Comparison of ENCODE assay signal across 1 cellular context in the genomic region with DNA sequence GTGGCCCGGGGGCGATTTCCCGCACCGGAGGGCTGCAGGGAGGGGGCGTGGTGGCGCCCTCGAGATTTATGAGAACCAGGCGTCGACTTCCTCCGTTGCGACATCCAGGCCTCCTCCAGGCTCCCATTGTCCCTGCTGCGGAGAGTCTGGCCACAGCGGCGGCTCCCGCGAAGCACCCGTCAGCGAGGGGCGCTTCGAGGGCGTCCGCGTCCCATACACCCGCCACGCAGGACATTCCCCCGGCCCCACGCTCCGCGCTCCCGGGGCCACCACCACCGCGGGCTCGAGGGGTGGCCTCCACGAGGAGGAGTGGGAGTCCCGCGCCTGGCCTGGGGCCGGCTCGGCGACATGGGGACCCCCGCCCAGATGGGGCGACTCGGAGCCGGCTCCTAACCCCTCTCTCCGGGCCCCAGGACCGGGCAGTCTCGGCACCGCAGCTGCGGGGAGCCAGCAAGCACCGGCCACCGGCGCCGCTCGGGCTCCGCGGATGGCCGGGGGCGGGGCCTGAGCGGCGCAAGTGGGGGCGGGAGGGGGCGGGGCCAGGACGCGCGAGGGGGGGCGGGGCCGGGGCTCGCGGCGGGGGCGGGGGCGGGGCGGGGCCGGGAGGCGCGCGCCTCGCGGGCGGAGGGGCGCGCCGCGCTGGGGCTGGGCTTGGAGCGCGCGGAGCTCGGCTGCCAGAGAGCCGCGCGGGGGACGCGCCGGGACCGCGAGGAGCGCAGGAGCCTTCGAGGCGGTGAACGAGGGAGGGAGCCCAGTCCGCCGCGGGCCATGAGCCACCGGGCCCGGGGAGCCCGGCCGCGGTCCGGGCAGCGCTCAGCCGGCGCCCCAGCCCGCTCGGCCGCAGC.
TF ChIP-seq lines count a peak whose summit lies in the region.

SH2B2 (plus strand) TSS at position 632 of the 845 bp plus-strand sequence. CDS start 13,683 bp downstream, outside the sequence.

TF ChIP-seq in HepG2, 621 proteins besides CTCF, POLR2A, EP300 and RAD21 (continued from another document and continues in another):
- TF ChIP-seq ZNF574 (CRISPR knock-in tag; IDR thresholded peaks at IDR 0.05) (0 out of 2 replicates have a peak, but pooled peaks have one; percentile 50), PHF21A (CRISPR knock-in tag; IDR thresholded peaks at IDR 0.05) (peak; percentile 48; the same call in 1 of the 2 replicates), ZNF335 (CRISPR knock-in tag; IDR thresholded peaks at IDR 0.05) (0 out of 2 replicates have a peak, but pooled peaks have one; percentile 44), ZNF598 (CRISPR knock-in tag; IDR thresholded peaks at IDR 0.05; ENCODE audit: borderline replicate concordance) (peak; percentile 90; the same call in 1 of the 2 replicates), TGIF2 (CRISPR knock-in tag; IDR thresholded peaks at IDR 0.05) (peak; percentile 75; the same call in 1 of the 2 replicates), ZNF354B (CRISPR knock-in tag; IDR thresholded peaks at IDR 0.05) (no peak), ZMYM3 (CRISPR knock-in tag; IDR thresholded peaks at IDR 0.05) (0 out of 2 replicates have a peak, but pooled peaks have one; percentile 12), MTF1 (CRISPR knock-in tag; IDR thresholded peaks at IDR 0.05) (no peak), DPF2 (CRISPR knock-in tag; IDR thresholded peaks at IDR 0.05; ENCODE audit: borderline replicate concordance, low read depth) (no peak), SMC3 (IDR thresholded peaks at IDR 0.05; ENCODE audit: low read length) (no peak), ZNF552 (CRISPR knock-in tag; IDR thresholded peaks at IDR 0.05; ENCODE audit: borderline replicate concordance) (peak; percentile 76; the same call in 1 of the 2 replicates), PHB2 (IDR thresholded peaks at IDR 0.05; ENCODE audit: partially characterized antibody) (no peak), POLR2G (IDR thresholded peaks at IDR 0.05; ENCODE audit: low read depth, low read length) (peak; percentile 68), ZNF251 (CRISPR knock-in tag; IDR thresholded peaks at IDR 0.05) (no peak), NONO (IDR thresholded peaks at IDR 0.05) (no peak), NONO (CRISPR knock-in tag; conservative IDR thresholded peaks at IDR 0.05) (0 out of 2 replicates have a peak, but pooled peaks have one; percentile 61), TAF1 (CRISPR knock-in tag; IDR thresholded peaks at IDR 0.05) (no peak; the same call in 1 of the 2 replicates), ZBTB7B (CRISPR knock-in tag; IDR thresholded peaks at IDR 0.05) (peak; percentile 82; the same call in 1 of the 2 replicates), ZNF781 (CRISPR knock-in tag; IDR thresholded peaks at IDR 0.05; ENCODE audit: borderline replicate concordance, not compliant biosample characterization) (peak; percentile 82), NR2F6 (IDR thresholded peaks at IDR 0.05) (no peak), NR2F6 (CRISPR knock-in tag; IDR thresholded peaks at IDR 0.05) (peak; percentile 45), ZNF562 (CRISPR knock-in tag; IDR thresholded peaks at IDR 0.05; ENCODE audit: borderline replicate concordance) (no peak), ZNF33B (CRISPR knock-in tag; IDR thresholded peaks at IDR 0.05) (peak; percentile 83; the same call in 1 of the 2 replicates), ZBTB20 (CRISPR knock-in tag; IDR thresholded peaks at IDR 0.05; ENCODE audit: borderline replicate concordance, low read depth) (0 out of 2 replicates have a peak, but pooled peaks have one; percentile 26), ZNF563 (CRISPR knock-in tag; IDR thresholded peaks at IDR 0.05) (peak; percentile 48; the same call in 1 of the 2 replicates), NFKB2 (CRISPR knock-in tag; IDR thresholded peaks at IDR 0.05; ENCODE audit: borderline replicate concordance) (peak; percentile 63; the same call in 1 of the 2 replicates), ZNF609 (CRISPR knock-in tag; IDR thresholded peaks at IDR 0.05; ENCODE audit: borderline replicate concordance) (peak; percentile 20; the same call in 1 of the 2 replicates), ZBTB14 (CRISPR knock-in tag; IDR thresholded peaks at IDR 0.05) (peak; percentile 72), KAT8 (CRISPR knock-in tag; IDR thresholded peaks at IDR 0.05) (0 out of 2 replicates have a peak, but pooled peaks have one; percentile 48), ZNF839 (CRISPR knock-in tag; IDR thresholded peaks at IDR 0.05; ENCODE audit: borderline replicate concordance) (no peak), ZNF430 (CRISPR knock-in tag; IDR thresholded peaks at IDR 0.05) (0 out of 2 replicates have a peak, but pooled peaks have one; percentile 54), MZF1 (CRISPR knock-in tag; IDR thresholded peaks at IDR 0.05; ENCODE audit: borderline replicate concordance) (no peak), PAWR (CRISPR knock-in tag; IDR thresholded peaks at IDR 0.05; ENCODE audit: borderline replicate concordance) (no peak), MYC (CRISPR knock-in tag; IDR thresholded peaks at IDR 0.05; ENCODE audit: borderline replicate concordance) (peak; percentile 55; the same call in 1 of the 2 replicates), ZNF747 (CRISPR knock-in tag; IDR thresholded peaks at IDR 0.05; ENCODE audit: borderline replicate concordance) (0 out of 2 replicates have a peak, but pooled peaks have one; percentile 28), ZIK1 (CRISPR knock-in tag; IDR thresholded peaks at IDR 0.05; ENCODE audit: borderline replicate concordance, low read depth) (peak; percentile 45; the same call in 1 of the 2 replicates), ZBTB42 (CRISPR knock-in tag; IDR thresholded peaks at IDR 0.05) (no peak), ZNF670 (CRISPR knock-in tag; IDR thresholded peaks at IDR 0.05; ENCODE audit: borderline replicate concordance) (peak; percentile 65; the same call in 1 of the 2 replicates)
- TF ChIP-seq, protein P1, sequence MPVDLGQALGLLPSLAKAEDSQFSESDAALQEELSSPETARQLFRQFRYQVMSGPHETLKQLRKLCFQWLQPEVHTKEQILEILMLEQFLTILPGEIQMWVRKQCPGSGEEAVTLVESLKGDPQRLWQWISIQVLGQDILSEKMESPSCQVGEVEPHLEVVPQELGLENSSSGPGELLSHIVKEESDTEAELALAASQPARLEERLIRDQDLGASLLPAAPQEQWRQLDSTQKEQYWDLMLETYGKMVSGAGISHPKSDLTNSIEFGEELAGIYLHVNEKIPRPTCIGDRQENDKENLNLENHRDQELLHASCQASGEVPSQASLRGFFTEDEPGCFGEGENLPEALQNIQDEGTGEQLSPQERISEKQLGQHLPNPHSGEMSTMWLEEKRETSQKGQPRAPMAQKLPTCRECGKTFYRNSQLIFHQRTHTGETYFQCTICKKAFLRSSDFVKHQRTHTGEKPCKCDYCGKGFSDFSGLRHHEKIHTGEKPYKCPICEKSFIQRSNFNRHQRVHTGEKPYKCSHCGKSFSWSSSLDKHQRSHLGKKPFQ (CRISPR knock-in tag; IDR thresholded peaks at IDR 0.05; ENCODE audit: insufficient replicate concordance) = no peak
- TF ChIP-seq, protein P2, sequence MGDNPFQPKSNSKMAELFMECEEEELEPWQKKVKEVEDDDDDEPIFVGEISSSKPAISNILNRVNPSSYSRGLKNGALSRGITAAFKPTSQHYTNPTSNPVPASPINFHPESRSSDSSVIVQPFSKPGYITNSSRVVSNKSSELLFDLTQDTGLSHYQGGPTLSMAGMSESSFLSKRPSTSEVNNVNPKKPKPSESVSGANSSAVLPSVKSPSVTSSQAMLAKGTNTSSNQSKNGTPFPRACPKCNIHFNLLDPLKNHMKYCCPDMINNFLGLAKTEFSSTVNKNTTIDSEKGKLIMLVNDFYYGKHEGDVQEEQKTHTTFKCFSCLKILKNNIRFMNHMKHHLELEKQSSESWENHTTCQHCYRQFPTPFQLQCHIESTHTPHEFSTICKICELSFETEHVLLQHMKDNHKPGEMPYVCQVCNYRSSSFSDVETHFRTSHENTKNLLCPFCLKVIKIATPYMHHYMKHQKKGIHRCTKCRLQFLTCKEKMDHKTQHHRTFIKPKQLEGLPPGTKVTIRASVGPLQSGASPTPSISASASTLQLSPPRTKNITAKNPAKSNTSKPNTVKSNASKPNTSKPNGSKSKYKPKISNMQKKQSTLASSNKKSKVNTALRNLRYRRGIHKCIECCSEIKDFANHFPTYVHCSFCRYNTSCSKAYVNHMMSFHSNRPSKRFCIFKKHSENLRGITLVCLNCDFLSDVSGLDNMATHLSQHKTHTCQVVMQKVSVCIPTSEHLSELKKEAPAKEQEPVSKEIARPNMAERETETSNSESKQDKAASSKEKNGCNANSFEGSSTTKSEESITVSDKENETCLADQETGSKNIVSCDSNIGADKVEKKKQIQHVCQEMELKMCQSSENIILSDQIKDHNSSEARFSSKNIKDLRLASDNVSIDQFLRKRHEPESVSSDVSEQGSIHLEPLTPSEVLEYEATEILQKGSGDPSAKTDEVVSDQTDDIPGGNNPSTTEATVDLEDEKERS (CRISPR knock-in tag; IDR thresholded peaks at IDR 0.05) = 0 out of 2 replicates have a peak, but pooled peaks have one; percentile 59
- TF ChIP-seq, protein P3, sequence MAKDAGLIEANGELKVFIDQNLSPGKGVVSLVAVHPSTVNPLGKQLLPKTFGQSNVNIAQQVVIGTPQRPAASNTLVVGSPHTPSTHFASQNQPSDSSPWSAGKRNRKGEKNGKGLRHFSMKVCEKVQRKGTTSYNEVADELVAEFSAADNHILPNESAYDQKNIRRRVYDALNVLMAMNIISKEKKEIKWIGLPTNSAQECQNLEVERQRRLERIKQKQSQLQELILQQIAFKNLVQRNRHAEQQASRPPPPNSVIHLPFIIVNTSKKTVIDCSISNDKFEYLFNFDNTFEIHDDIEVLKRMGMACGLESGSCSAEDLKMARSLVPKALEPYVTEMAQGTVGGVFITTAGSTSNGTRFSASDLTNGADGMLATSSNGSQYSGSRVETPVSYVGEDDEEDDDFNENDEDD (CRISPR knock-in tag; IDR thresholded peaks at IDR 0.05; ENCODE audit: borderline replicate concordance) = peak; percentile 75
- TF ChIP-seq, protein P4, sequence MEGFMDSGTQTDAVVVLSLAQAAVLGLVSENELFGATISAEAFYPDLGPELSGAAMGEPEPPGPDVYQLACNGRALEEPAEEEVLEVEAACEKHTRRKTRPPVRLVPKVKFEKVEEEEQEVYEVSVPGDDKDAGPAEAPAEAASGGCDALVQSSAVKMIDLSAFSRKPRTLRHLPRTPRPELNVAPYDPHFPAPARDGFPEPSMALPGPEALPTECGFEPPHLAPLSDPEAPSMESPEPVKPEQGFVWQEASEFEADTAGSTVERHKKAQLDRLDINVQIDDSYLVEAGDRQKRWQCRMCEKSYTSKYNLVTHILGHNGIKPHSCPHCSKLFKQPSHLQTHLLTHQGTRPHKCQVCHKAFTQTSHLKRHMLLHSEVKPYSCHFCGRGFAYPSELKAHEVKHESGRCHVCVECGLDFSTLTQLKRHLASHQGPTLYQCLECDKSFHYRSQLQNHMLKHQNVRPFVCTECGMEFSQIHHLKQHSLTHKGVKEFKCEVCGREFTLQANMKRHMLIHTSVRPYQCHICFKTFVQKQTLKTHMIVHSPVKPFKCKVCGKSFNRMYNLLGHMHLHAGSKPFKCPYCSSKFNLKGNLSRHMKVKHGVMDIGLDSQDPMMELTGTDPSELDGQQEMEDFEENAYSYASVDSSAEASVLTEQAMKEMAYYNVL (CRISPR knock-in tag; IDR thresholded peaks at IDR 0.05; ENCODE audit: borderline replicate concordance) = peak; percentile 68; the same call in 1 of the 2 replicates
